ENCODE assay signal across 1 cellular context in the genomic region with DNA sequence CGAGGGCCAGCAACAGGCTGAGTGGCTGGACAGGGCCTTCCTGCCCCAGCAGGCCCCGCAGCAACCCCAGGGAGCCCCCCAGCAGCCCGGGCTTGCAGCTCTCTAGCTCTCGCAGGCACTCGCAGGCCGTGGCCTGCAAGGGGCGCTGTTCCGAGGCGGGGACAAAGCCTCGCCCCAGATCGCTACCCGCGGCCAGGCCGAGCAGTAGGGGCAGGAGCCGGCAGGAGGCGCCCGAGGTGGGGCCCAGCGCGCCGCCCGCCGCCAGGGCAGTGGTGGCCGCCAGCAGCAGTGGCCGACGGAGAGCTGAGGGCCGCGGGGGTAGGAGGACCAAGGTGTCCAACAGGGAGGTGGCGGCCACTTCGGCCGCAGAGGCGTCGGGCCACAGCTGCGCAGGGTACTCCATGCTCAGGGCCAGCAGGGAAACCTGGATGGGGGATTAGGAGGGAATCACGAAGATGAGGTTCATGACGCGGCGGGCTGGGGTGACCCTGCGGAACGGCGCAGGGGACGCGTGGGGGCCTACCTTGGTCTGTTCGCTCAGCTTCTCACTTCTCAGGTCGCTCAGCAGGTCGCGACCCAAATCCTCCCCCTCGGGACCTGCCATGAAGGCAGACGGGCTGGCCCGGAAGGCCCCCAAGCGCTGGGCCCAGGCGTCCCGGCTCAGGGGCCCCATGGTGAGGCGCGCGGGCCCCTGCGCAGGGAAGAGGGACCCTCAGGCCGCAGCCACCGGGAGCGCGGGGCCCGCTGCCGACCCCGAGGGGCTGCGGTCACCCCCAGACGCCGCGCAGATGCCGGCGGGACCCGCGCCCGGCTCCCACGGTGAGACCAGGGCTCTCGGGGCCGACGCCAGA.
TF ChIP-seq lines count a peak whose summit lies in the region.

No MANE protein-coding gene starts in this region.

TF ChIP-seq in HepG2, 621 proteins besides CTCF, POLR2A, EP300 and RAD21 (continued from another document and continues in another):
- TF ChIP-seq, protein P1, sequence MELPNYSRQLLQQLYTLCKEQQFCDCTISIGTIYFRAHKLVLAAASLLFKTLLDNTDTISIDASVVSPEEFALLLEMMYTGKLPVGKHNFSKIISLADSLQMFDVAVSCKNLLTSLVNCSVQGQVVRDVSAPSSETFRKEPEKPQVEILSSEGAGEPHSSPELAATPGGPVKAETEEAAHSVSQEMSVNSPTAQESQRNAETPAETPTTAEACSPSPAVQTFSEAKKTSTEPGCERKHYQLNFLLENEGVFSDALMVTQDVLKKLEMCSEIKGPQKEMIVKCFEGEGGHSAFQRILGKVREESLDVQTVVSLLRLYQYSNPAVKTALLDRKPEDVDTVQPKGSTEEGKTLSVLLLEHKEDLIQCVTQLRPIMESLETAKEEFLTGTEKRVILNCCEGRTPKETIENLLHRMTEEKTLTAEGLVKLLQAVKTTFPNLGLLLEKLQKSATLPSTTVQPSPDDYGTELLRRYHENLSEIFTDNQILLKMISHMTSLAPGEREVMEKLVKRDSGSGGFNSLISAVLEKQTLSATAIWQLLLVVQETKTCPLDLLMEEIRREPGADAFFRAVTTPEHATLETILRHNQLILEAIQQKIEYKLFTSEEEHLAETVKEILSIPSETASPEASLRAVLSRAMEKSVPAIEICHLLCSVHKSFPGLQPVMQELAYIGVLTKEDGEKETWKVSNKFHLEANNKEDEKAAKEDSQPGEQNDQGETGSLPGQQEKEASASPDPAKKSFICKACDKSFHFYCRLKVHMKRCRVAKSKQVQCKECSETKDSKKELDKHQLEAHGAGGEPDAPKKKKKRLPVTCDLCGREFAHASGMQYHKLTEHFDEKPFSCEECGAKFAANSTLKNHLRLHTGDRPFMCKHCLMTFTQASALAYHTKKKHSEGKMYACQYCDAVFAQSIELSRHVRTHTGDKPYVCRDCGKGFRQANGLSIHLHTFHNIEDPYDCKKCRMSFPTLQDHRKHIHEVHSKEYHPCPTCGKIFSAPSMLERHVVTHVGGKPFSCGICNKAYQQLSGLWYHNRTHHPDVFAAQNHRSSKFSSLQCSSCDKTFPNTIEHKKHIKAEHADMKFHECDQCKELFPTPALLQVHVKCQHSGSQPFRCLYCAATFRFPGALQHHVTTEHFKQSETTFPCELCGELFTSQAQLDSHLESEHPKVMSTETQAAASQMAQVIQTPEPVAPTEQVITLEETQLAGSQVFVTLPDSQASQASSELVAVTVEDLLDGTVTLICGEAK (IDR thresholded peaks at IDR 0.05): no peak
- TF ChIP-seq, protein P1 (CRISPR knock-in tag; IDR thresholded peaks at IDR 0.05): 0 out of 2 replicates have a peak, but pooled peaks have one; percentile 35
- TF ChIP-seq ARNT2 (CRISPR knock-in tag; IDR thresholded peaks at IDR 0.05; ENCODE audit: low read depth) (peak; percentile 38; the same call in 1 of the 2 replicates), ZNF749 (CRISPR knock-in tag; IDR thresholded peaks at IDR 0.05; ENCODE audit: borderline replicate concordance) (peak; percentile 24; the same call in 1 of the 2 replicates), ZNF563 (CRISPR knock-in tag; IDR thresholded peaks at IDR 0.05) (no peak), MED1 (CRISPR knock-in tag; IDR thresholded peaks at IDR 0.05) (peak; percentile 16; the same call in 1 of the 2 replicates), RBFOX2 (IDR thresholded peaks at IDR 0.05; ENCODE audit: low read depth, low read length) (peak; percentile 72), NFKBIZ (CRISPR knock-in tag; IDR thresholded peaks at IDR 0.05) (0 out of 2 replicates have a peak, but pooled peaks have one; percentile 37), THAP11 (CRISPR knock-in tag; IDR thresholded peaks at IDR 0.05) (peak; percentile 59), ZNF354B (CRISPR knock-in tag; IDR thresholded peaks at IDR 0.05) (0 out of 2 replicates have a peak, but pooled peaks have one; percentile 17), ZSCAN21 (CRISPR knock-in tag; IDR thresholded peaks at IDR 0.05; ENCODE audit: borderline replicate concordance) (peak; percentile 72; the same call in 1 of the 2 replicates), ZNF350 (CRISPR knock-in tag; IDR thresholded peaks at IDR 0.05; ENCODE audit: borderline replicate concordance, low read depth) (peak; percentile 40; the same call in 1 of the 2 replicates)
- TF ChIP-seq, protein P2, sequence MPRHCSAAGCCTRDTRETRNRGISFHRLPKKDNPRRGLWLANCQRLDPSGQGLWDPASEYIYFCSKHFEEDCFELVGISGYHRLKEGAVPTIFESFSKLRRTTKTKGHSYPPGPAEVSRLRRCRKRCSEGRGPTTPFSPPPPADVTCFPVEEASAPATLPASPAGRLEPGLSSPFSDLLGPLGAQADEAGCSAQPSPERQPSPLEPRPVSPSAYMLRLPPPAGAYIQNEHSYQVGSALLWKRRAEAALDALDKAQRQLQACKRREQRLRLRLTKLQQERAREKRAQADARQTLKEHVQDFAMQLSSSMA (CRISPR knock-in tag; IDR thresholded peaks at IDR 0.05): 0 out of 2 replicates have a peak, but pooled peaks have one; percentile 43
- TF ChIP-seq, protein P3, sequence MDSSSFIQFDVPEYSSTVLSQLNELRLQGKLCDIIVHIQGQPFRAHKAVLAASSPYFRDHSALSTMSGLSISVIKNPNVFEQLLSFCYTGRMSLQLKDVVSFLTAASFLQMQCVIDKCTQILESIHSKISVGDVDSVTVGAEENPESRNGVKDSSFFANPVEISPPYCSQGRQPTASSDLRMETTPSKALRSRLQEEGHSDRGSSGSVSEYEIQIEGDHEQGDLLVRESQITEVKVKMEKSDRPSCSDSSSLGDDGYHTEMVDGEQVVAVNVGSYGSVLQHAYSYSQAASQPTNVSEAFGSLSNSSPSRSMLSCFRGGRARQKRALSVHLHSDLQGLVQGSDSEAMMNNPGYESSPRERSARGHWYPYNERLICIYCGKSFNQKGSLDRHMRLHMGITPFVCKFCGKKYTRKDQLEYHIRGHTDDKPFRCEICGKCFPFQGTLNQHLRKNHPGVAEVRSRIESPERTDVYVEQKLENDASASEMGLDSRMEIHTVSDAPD (CRISPR knock-in tag; IDR thresholded peaks at IDR 0.05): no peak; the same call in 1 of the 2 replicates
- TF ChIP-seq, protein P4, sequence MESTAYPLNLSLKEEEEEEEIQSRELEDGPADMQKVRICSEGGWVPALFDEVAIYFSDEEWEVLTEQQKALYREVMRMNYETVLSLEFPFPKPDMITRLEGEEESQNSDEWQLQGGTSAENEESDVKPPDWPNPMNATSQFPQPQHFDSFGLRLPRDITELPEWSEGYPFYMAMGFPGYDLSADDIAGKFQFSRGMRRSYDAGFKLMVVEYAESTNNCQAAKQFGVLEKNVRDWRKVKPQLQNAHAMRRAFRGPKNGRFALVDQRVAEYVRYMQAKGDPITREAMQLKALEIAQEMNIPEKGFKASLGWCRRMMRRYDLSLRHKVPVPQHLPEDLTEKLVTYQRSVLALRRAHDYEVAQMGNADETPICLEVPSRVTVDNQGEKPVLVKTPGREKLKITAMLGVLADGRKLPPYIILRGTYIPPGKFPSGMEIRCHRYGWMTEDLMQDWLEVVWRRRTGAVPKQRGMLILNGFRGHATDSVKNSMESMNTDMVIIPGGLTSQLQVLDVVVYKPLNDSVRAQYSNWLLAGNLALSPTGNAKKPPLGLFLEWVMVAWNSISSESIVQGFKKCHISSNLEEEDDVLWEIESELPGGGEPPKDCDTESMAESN (CRISPR knock-in tag; conservative IDR thresholded peaks at IDR 0.05): peak; percentile 72
- TF ChIP-seq, protein P5, sequence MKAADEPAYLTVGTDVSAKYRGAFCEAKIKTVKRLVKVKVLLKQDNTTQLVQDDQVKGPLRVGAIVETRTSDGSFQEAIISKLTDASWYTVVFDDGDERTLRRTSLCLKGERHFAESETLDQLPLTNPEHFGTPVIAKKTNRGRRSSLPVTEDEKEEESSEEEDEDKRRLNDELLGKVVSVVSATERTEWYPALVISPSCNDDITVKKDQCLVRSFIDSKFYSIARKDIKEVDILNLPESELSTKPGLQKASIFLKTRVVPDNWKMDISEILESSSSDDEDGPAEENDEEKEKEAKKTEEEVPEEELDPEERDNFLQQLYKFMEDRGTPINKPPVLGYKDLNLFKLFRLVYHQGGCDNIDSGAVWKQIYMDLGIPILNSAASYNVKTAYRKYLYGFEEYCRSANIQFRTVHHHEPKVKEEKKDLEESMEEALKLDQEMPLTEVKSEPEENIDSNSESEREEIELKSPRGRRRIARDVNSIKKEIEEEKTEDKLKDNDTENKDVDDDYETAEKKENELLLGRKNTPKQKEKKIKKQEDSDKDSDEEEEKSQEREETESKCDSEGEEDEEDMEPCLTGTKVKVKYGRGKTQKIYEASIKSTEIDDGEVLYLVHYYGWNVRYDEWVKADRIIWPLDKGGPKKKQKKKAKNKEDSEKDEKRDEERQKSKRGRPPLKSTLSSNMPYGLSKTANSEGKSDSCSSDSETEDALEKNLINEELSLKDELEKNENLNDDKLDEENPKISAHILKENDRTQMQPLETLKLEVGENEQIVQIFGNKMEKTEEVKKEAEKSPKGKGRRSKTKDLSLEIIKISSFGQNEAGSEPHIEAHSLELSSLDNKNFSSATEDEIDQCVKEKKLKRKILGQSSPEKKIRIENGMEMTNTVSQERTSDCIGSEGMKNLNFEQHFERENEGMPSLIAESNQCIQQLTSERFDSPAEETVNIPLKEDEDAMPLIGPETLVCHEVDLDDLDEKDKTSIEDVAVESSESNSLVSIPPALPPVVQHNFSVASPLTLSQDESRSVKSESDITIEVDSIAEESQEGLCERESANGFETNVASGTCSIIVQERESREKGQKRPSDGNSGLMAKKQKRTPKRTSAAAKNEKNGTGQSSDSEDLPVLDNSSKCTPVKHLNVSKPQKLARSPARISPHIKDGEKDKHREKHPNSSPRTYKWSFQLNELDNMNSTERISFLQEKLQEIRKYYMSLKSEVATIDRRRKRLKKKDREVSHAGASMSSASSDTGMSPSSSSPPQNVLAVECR (CRISPR knock-in tag; IDR thresholded peaks at IDR 0.05; ENCODE audit: borderline replicate concordance): peak; percentile 39; the same call in 1 of the 2 replicates
- TF ChIP-seq, protein P6, sequence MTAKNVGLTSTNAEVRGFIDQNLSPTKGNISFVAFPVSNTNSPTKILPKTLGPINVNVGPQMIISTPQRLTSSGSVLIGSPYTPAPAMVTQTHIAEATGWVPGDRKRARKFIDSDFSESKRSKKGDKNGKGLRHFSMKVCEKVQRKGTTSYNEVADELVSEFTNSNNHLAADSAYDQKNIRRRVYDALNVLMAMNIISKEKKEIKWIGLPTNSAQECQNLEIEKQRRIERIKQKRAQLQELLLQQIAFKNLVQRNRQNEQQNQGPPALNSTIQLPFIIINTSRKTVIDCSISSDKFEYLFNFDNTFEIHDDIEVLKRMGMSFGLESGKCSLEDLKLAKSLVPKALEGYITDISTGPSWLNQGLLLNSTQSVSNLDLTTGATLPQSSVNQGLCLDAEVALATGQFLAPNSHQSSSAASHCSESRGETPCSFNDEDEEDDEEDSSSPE (CRISPR knock-in tag; IDR thresholded peaks at IDR 0.05): peak; percentile 28; the same call in 1 of the 2 replicates
- TF ChIP-seq, protein P7, sequence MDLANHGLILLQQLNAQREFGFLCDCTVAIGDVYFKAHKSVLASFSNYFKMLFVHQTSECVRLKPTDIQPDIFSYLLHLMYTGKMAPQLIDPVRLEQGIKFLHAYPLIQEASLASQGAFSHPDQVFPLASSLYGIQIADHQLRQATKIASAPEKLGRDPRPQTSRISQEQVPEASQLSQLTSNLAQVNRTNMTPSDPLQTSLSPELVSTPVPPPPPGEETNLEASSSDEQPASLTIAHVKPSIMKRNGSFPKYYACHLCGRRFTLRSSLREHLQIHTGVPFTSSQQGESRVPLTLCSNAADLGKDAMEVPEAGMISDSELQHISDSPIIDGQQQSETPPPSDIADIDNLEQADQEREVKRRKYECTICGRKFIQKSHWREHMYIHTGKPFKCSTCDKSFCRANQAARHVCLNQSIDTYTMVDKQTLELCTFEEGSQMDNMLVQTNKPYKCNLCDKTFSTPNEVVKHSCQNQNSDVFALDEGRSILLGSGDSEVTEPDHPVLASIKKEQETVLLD (CRISPR knock-in tag; IDR thresholded peaks at IDR 0.05; ENCODE audit: low read depth): no peak
- TF ChIP-seq, protein P8, sequence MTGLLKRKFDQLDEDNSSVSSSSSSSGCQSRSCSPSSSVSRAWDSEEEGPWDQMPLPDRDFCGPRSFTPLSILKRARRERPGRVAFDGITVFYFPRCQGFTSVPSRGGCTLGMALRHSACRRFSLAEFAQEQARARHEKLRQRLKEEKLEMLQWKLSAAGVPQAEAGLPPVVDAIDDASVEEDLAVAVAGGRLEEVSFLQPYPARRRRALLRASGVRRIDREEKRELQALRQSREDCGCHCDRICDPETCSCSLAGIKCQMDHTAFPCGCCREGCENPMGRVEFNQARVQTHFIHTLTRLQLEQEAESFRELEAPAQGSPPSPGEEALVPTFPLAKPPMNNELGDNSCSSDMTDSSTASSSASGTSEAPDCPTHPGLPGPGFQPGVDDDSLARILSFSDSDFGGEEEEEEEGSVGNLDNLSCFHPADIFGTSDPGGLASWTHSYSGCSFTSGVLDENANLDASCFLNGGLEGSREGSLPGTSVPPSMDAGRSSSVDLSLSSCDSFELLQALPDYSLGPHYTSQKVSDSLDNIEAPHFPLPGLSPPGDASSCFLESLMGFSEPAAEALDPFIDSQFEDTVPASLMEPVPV (CRISPR knock-in tag; IDR thresholded peaks at IDR 0.05): peak; percentile 72; the same call in 1 of the 2 replicates
